ENCODE assay signal across 8 cellular contexts in genomic region chr18:34224423-34225217, GRCh38. TPM values are rescaled to one million over a fixed set of nuclear protein-coding genes. Genes with fewer than 3 reads are reported as not detected.
DNase-seq lines count a peak whose midpoint lies in the region; ATAC-seq and TF ChIP-seq lines count a peak whose summit lies in the region.

TSS of gene NOL4 (minus strand) at chr18:34224913. CDS start at chr18:34223253, 1,660 bp downstream.

- H3K27ac Mint-ChIP-seq in Calu3 (ENCODE audit: unreplicated experiment): no peak within 1 kb of the TSS

- H3K36me3 Mint-ChIP-seq in Calu3 (ENCODE audit: insufficient read depth, unreplicated experiment): peaks cover 13% of the 10 kb centered on the region

- no peak for ATAC-seq in GM18909 (IDR thresholded peaks at IDR 0.05; ENCODE audit: poor library complexity, unreplicated experiment)

- intact Hi-C loops in Calu3 (cut with micrococcal nuclease; ENCODE audit: unreplicated experiment): loop anchor here (5.0 to 10.0 kb wide), 2 partner anchors 98 to 470 kb away; no protein-coding TSS in a partner anchor

- DNase-seq in Calu3 (peak; percentile 19), NCI-H1417 (lab: John Stamatoyannopoulos, UW) (peak; percentile 78 to 100 (median 98)), amniotic epithelial cell (ENCODE audit: low read depth) (peak; percentile 1), iPS DF 19.7 (ENCODE audit: low read depth, low spot score) (peak; percentile 97), retina (peak; percentile 94), GOT3 (lab: John Stamatoyannopoulos, UW) (no peak), OCI-M2 (lab: John Stamatoyannopoulos, UW; ENCODE audit: unreplicated experiment) (no peak)

- peaks cover 30% of the 10 kb centered on the region for H3K4me1 Mint-ChIP-seq in Calu3 (ENCODE audit: low read depth, unreplicated experiment)

- no peak within 1 kb of the TSS for H3K4me3 Mint-ChIP-seq in Calu3 (ENCODE audit: low read depth, unreplicated experiment)

- H3K9me3 Mint-ChIP-seq in Calu3 (ENCODE audit: low read depth, unreplicated experiment): peaks cover 5% of the 10 kb centered on the region

- H3K27me3 Mint-ChIP-seq in Calu3 (ENCODE audit: unreplicated experiment): peaks cover 50% of the 10 kb centered on the region

- BruUV-seq in Calu3 (replicated peaks; lab: Mats Ljungman, UMichigan): no TSS peak

- TF ChIP-seq CTCF in Calu3 (IDR thresholded peaks at IDR 0.05; ENCODE audit: unreplicated experiment): no peak

- CTCF ChIA-PET in Calu3 (lab: Charles Lee): no interaction called here

RNA-seq across cellular contexts. Expression of gene NOL4, which starts in this region (rescaled TPM):
- total RNA-seq in Calu3 (2022): not detected in 2 replicates

Comparison
In these comparisons a context has a peak if more than half of its experiments do, and no peak if none do; other contexts are left out.
1. Peak in DNase-seq in Calu3; RNA of the gene not detected or under 1 TPM.
2. DNase-seq: peak in NCI-H1417 (3 of 3), amniotic epithelial cell (single experiment), iPS DF 19.7 (single experiment) and retina (single experiment); none in GOT3 (single experiment) and OCI-M2 (single experiment).